Comparison of ENCODE assay signal across 8 cellular contexts in the genomic region with DNA sequence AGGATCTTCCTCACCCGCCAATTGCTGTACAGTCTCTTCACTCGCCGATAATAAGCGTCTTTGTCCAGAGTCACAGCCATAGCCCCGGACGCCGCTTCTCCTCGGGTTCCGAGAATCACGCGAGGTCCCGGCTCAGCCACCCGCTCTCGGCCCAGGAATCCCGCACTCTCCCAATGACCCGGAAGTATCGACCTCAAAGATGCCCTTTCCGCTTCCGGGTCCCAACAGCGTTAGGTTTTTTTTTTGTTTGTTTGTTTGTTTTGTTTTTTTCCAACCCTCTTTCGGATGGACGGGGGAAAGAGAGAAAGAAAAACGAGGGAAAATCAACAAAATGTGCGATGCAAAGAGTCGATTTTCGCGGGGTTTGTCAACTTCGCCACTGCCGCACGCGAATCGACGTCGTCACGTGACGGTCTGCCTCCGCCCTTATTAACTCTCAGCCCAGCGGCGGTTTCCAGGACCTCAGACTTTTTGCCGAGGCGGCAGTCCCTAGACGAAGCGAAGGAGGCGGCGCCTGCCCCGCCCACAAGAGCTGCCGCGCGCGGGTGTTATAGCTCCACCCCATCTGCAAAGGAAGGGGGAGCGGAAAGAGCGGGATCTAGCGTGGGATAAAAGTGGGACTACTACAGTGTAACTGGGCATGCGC. TPM values are rescaled to one million over a fixed set of nuclear protein-coding genes. Genes with fewer than 3 reads are reported as not detected.
A peak's percentile ranks its signal among the peaks of the same experiment; 100 is the strongest.
DNase-seq lines count a peak whose midpoint lies in the region; ATAC-seq lines count a peak whose summit lies in the region.

A gene (minus strand): TSS at position 172 of the 646 bp plus-strand sequence. CDS start 92 bp downstream, at position 80.

- peak within 1 kb of the TSS; percentile 95 for H3K56ac ChIP-seq in mesendoderm (ENCODE audit: low read length)

- H3K4ac ChIP-seq in mesendoderm (ENCODE audit: low read depth, low read length): peak within 1 kb of the TSS; percentile 58

- WGBS in mesendoderm (ENCODE audit: extremely low coverage, insufficient coverage, low lambda C conversion rate): no CpG with 5 or more reads among the region's 54 CpGs

- peak within 1 kb of the TSS; percentile 0 for H3K18ac ChIP-seq in mesendoderm (ENCODE audit: low read length)

- H3K27me3 ChIP-seq in NT2/D1 (ENCODE audit: insufficient read depth, insufficient read length): no peaks in the 10 kb centered on the region
- no peaks in the 10 kb centered on the region for H3K27me3 ChIP-seq in endocrine pancreas (ENCODE audit: control insufficient read depth, insufficient read depth, low read length)
- H3K27me3 ChIP-seq in mesendoderm (ENCODE audit: insufficient read depth, low read length, poor library complexity): no peaks in the 10 kb centered on the region

- peak within 1 kb of the TSS; percentile 59 for H4K8ac ChIP-seq in mesendoderm (ENCODE audit: low read depth, low read length)

- H2BK15ac ChIP-seq in mesendoderm (replicated peaks; ENCODE audit: low read depth): no peak within 1 kb of the TSS

- peak within 1 kb of the TSS; percentile 92 for H3K4me3 Mint-ChIP-seq in activated CD8-positive, alpha-beta memory T cell treated with anti-CD3 and anti-CD28 coated beads, Interleukin-2, amount 10 ng/mL, durations not matched to agents 7 days and 5 days

- no peaks in the 10 kb centered on the region for H3K9me3 Mint-ChIP-seq in activated CD8-positive, alpha-beta memory T cell treated with anti-CD3 and anti-CD28 coated beads, Interleukin-2, amount 10 ng/mL, durations not matched to agents 7 days and 5 days (ENCODE audit: low read depth)

- CTCF ChIA-PET in activated CD8-positive, alpha-beta memory T cell treated with anti-CD3 and anti-CD28 coated beads, Interleukin-2, amount 10 ng/mL, durations not matched to agents 7 days and 5 days (lab: Charles Lee): interaction anchor here (1.0 to 1.5 kb wide), 3 partner anchors 31 to 94 kb away, joined by 3 to 4 read pairs (median 3); no protein-coding TSS in a partner anchor

- peaks cover 29% of the 10 kb centered on the region for H3K36me3 Mint-ChIP-seq in activated CD8-positive, alpha-beta memory T cell treated with anti-CD3 and anti-CD28 coated beads, Interleukin-2, amount 10 ng/mL, durations not matched to agents 7 days and 5 days

- ATAC-seq in GM21381 (IDR thresholded peaks at IDR 0.05; ENCODE audit: unreplicated experiment): peak; percentile 90
- ATAC-seq in activated CD8-positive, alpha-beta memory T cell treated with anti-CD3 and anti-CD28 coated beads, Interleukin-2, amount 10 ng/mL, durations not matched to agents 7 days and 5 days: peak; percentile 95

- no peak within 1 kb of the TSS for H2BK120ac ChIP-seq in mesendoderm (ENCODE audit: low read depth, low read length)

- H3K9me3 ChIP-seq in NT2/D1 (ENCODE audit: insufficient read depth, low read length): no peaks in the 10 kb centered on the region
- H3K9me3 ChIP-seq in endocrine pancreas (ENCODE audit: control insufficient read depth, low read length): no peaks in the 10 kb centered on the region

- H3K23ac ChIP-seq in mesendoderm (ENCODE audit: low read length): peak within 1 kb of the TSS; percentile 10

- peak within 1 kb of the TSS; percentile 96 for H3K27ac Mint-ChIP-seq in activated CD8-positive, alpha-beta memory T cell treated with anti-CD3 and anti-CD28 coated beads, Interleukin-2, amount 10 ng/mL, durations not matched to agents 7 days and 5 days

- H3K79me2 ChIP-seq in mesendoderm (ENCODE audit: control insufficient read depth, insufficient read depth, low read length): peaks cover 40% of the 10 kb centered on the region

- H3K9ac ChIP-seq in NT2/D1 (ENCODE audit: insufficient read length, low read depth) (peak within 1 kb of the TSS; percentile 88), endocrine pancreas (ENCODE audit: control insufficient read depth, insufficient read depth, low read length) (peak within 1 kb of the TSS; percentile 71), mesendoderm (ENCODE audit: low read length) (peak within 1 kb of the TSS; percentile 88)

- H3K4me3 ChIP-seq in NT2/D1 (ENCODE audit: insufficient read length, low read depth) (peak within 1 kb of the TSS; percentile 91), endocrine pancreas (ENCODE audit: control insufficient read depth, insufficient read depth, low read length) (peak within 1 kb of the TSS; percentile 66), mesendoderm (ENCODE audit: low read length) (peak within 1 kb of the TSS; percentile 69)

- H4K5ac ChIP-seq in mesendoderm (ENCODE audit: low read length): no peak within 1 kb of the TSS

- no peak within 1 kb of the TSS for H2AK5ac ChIP-seq in mesendoderm (ENCODE audit: low read length)

- H3K4me1 Mint-ChIP-seq in activated CD8-positive, alpha-beta memory T cell treated with anti-CD3 and anti-CD28 coated beads, Interleukin-2, amount 10 ng/mL, durations not matched to agents 7 days and 5 days: peaks cover 38% of the 10 kb centered on the region

- peak within 1 kb of the TSS; percentile 78 for H3K27ac ChIP-seq in mesendoderm (ENCODE audit: low read depth, low read length)

- H3K4me1 ChIP-seq in NT2/D1 (ENCODE audit: insufficient read depth, insufficient read length) (no peaks in the 10 kb centered on the region), endocrine pancreas (ENCODE audit: control insufficient read depth, insufficient read depth, low read length) (peaks cover 10% of the 10 kb centered on the region), mesendoderm (ENCODE audit: control insufficient read depth, low read depth, low read length) (no peaks in the 10 kb centered on the region)

- peaks cover 1% of the 10 kb centered on the region for H3K79me1 ChIP-seq in mesendoderm (ENCODE audit: low read length)

- DNase-seq in COR-L47 (lab: John Stamatoyannopoulos, UW): peak; percentile 98
- DNase-seq in HUDEP-2 (lab: John Stamatoyannopoulos, UW; ENCODE audit: unreplicated experiment in 76 of 76): peak in 75 of 76 experiments; percentile 24 to 97 (median 91)
- DNase-seq in NT2/D1 (ENCODE audit: low read depth, low spot score): peak; percentile 88
- DNase-seq in activated CD8-positive, alpha-beta memory T cell treated with anti-CD3 and anti-CD28 coated beads, Interleukin-2, amount 10 ng/mL, durations not matched to agents 7 days and 5 days: peak; percentile 99
- DNase-seq in mesendoderm: peak; percentile 99
- DNase-seq in stimulated activated CD8-positive, alpha-beta memory T cell treated with anti-CD3 and anti-CD28 coated beads, Interleukin-15, amount 100 ng/mL, for 1 hour (ENCODE audit: low read depth): peak; percentile 90

- no peak within 1 kb of the TSS for H2BK5ac ChIP-seq in mesendoderm (ENCODE audit: low read length)

- H3K36me3 ChIP-seq in NT2/D1 (ENCODE audit: insufficient read depth, insufficient read length, low read length): peaks cover 45% of the 10 kb centered on the region
- no peaks in the 10 kb centered on the region for H3K36me3 ChIP-seq in endocrine pancreas (ENCODE audit: control insufficient read depth, insufficient read depth, low read length)
- peaks cover 4% of the 10 kb centered on the region for H3K36me3 ChIP-seq in mesendoderm (ENCODE audit: control insufficient read depth, insufficient read depth, low read length)

- no peaks in the 10 kb centered on the region for H3K27me3 Mint-ChIP-seq in activated CD8-positive, alpha-beta memory T cell treated with anti-CD3 and anti-CD28 coated beads, Interleukin-2, amount 10 ng/mL, durations not matched to agents 7 days and 5 days

- H3K4me2 ChIP-seq in mesendoderm (ENCODE audit: low read length): peak within 1 kb of the TSS; percentile 80

RNA-seq across cellular contexts. Expression of the gene that starts here (rescaled TPM):
- 100 to 1,000 TPM; 130 to 151 TPM for total RNA-seq in activated CD8-positive, alpha-beta memory T cell treated with anti-CD3 and anti-CD28 coated beads, Interleukin-2, amount 10 ng/mL, durations not matched to agents 7 days and 5 days
- 191 TPM for polyA plus RNA-seq in mesendoderm (2013, experiment 1 of 2)
- 191 TPM for polyA plus RNA-seq in mesendoderm (2013, experiment 2 of 2)

Comparison
In these comparisons a context has a peak if more than half of its experiments do, and no peak if none do; other contexts are left out.
1. Peak in every context shown above with its lines: DNase-seq, ATAC-seq, H3K4me3 ChIP-seq and H3K27ac ChIP-seq.